Comparison of ENCODE assay signal across 18 cellular contexts in the genomic region with DNA sequence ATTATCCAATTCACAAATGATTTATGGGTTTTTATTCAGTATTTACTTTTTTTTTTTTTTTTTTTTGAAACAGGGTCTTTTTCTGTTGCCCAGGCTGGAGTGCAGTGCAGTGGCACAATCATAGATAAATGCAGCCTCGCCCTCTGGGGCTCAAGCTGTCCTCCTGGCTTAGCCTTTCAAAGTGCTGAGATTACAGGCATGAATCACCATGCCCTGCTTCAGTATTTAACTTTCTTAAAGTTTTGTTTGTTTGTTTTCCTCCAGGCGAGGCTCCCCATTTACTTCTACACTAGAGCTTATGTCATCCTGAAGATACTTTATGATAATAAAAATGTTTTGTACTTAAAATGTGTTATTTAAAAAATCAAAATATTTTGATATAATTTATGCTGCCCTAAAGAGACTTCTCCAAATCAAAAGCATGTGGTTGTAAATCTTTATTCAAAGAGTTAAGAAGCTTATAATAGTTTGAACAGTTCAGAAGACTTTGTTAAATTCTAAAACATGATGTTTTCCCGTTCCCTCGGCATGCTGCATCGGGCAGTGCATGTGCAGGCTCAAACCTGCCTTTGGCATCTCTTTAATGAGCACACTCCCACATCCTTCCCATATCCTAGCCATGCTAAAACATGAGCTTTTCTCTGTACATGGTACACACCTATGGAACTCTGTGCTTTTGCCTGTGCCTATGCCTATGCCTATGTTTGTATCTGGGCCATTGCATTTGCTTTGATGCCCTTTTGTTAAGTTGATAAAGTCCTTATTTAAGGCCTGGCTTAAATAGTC. TPM values are rescaled to one million over a fixed set of nuclear protein-coding genes. Genes with fewer than 3 reads are reported as not detected.
DNase-seq lines count a peak whose midpoint lies in the region; ATAC-seq and TF ChIP-seq lines count a peak whose summit lies in the region.
"Had no signal": no experiment of that assay in that cellular context is flagged by ENCODE, and none has a peak within 500 bp of the region (broad histone marks: within the 10 kb centered on the region; RNA-seq: fewer than 3 reads in every experiment).

No MANE protein-coding gene starts in this region.

- H3K27ac Mint-ChIP-seq in MCF 10A (ENCODE audit: low read depth, unreplicated experiment) (no peak overlapping the region), H9 (no peak overlapping the region)
- H3K27ac Mint-ChIP-seq: activated T-cell treated with anti-CD3 and anti-CD28 coated beads, Interleukin-2, amount 50 U/mL, for 72 hours had no signal

- in situ Hi-C loops in mammary epithelial cell (cut with MboI; ENCODE audit: low sequenced_read_pairs in 2 of 2) = no loop called here

- H3K27me3 Mint-ChIP-seq in MCF 10A (ENCODE audit: insufficient read depth, unreplicated experiment) = no peaks in the 10 kb centered on the region
- no peaks in the 10 kb centered on the region for H3K27me3 Mint-ChIP-seq in H9 (ENCODE audit: low read depth)

- dilution Hi-C loops in mammary epithelial cell (cut with HindIII; ENCODE audit: low sequenced_read_pairs) = loop anchor here (5.0 kb wide), 1 partner anchor 58 kb away; no protein-coding TSS in a partner anchor

- H3K79me2 ChIP-seq in mammary epithelial cell (ENCODE audit: insufficient read depth, low read length) (no peaks in the 10 kb centered on the region), H9 (ENCODE audit: insufficient read depth, low read length) (no peaks in the 10 kb centered on the region)

- H2BK12ac ChIP-seq in H9 (ENCODE audit: insufficient read length, low read depth, low read length) = no peak overlapping the region

- no peak overlapping the region for H3K4me3 Mint-ChIP-seq in MCF 10A (ENCODE audit: unreplicated experiment)
- H3K4me3 Mint-ChIP-seq in H9 = no peak overlapping the region
- H3K4me3 Mint-ChIP-seq: activated T-cell treated with anti-CD3 and anti-CD28 coated beads, Interleukin-2, amount 50 U/mL, for 72 hours had no signal

- H3K18ac ChIP-seq in H9 (ENCODE audit: insufficient read length, low read depth, low read length) = no peak overlapping the region

- H3K9ac ChIP-seq in mammary epithelial cell (ENCODE audit: insufficient read depth, low read length) = no peak overlapping the region
- no peak overlapping the region for H3K9ac ChIP-seq in H9 (ENCODE audit: extremely low read depth, insufficient read length, low read length)

- H3K4me1 Mint-ChIP-seq in MCF 10A (ENCODE audit: insufficient read depth, unreplicated experiment) (peaks cover 14% of the 10 kb centered on the region), H9 (peaks cover 6 to 8% of the 10 kb centered on the region in 2 experiments)

- H3K9me3 Mint-ChIP-seq in MCF 10A (ENCODE audit: unreplicated experiment) (no peaks in the 10 kb centered on the region), H9 (no peaks in the 10 kb centered on the region)
- H3K9me3 Mint-ChIP-seq: activated T-cell treated with anti-CD3 and anti-CD28 coated beads, Interleukin-2, amount 50 U/mL, for 72 hours had no signal

- H2BK120ac ChIP-seq in H9 (ENCODE audit: low read depth, low read length, poor library complexity, severe bottlenecking) = no peak overlapping the region

- H3K4me3 ChIP-seq in breast epithelium (no peak overlapping the region), mammary epithelial cell (replicated peaks in 1 of 3; ENCODE audit: insufficient read depth in 1 of 3, low read depth in 2 of 3, low read length in 3 of 3) (peak overlapping the region in 2 of 3 experiments; percentile 15 to 29), urinary bladder (ENCODE audit: low read depth, low read length) (no peak overlapping the region)
- H3K4me3 ChIP-seq: lower lobe of right lung, Peyer's patch, thoracic aorta had no signal

- H3K23ac ChIP-seq in H9 (ENCODE audit: insufficient read length, low read depth, low read length) = no peak overlapping the region

- no peak overlapping the region for H3K14ac ChIP-seq in H9 (ENCODE audit: insufficient read depth, low read length)

- ATAC-seq in left colon (peak; percentile 49), sciatic nerve (no peak), HG03025 (IDR thresholded peaks at IDR 0.05; ENCODE audit: low FRiP score, unreplicated experiment) (no peak)
- ATAC-seq: activated T-cell treated with anti-CD3 and anti-CD28 coated beads, Interleukin-2, amount 50 U/mL, for 72 hours had no signal

- no peak overlapping the region for H3T11ph ChIP-seq in H9 (ENCODE audit: low read length)

- H3K36me3 ChIP-seq in breast epithelium (no peaks in the 10 kb centered on the region), mammary epithelial cell (ENCODE audit: insufficient read depth, low read length) (no peaks in the 10 kb centered on the region), urinary bladder (ENCODE audit: insufficient read depth) (peaks cover 2% of the 10 kb centered on the region)
- H3K36me3 ChIP-seq: thoracic aorta had no signal

- no peak overlapping the region for H3K4ac ChIP-seq in H9 (ENCODE audit: low read depth, low read length)

- H3K9me3 ChIP-seq in breast epithelium (no peaks in the 10 kb centered on the region), mammary epithelial cell (replicated peaks; ENCODE audit: insufficient read depth, low read length) (no peaks in the 10 kb centered on the region), H9 (ENCODE audit: control insufficient read depth, low read depth, low read length) (no peaks in the 10 kb centered on the region)
- H3K9me3 ChIP-seq: lower lobe of right lung, Peyer's patch, thoracic aorta had no signal

- no peak overlapping the region for H2BK15ac ChIP-seq in H9 (ENCODE audit: low read depth, low read length)

- H2BK5ac ChIP-seq in H9 (ENCODE audit: insufficient read length, low read length) = no peak overlapping the region

- H4K91ac ChIP-seq in H9 (ENCODE audit: insufficient read length, low read depth, low read length) = no peak overlapping the region

- DNase-seq in MCF 10A (ENCODE audit: unreplicated experiment) = peak; percentile 53
- no peak for DNase-seq in breast epithelium (ENCODE audit: low spot score in 2 of 2)
- peak; percentile 67 for DNase-seq in mammary epithelial cell
- DNase-seq in left colon = peak in 1 of 2 donors; percentile 57
- no peak for DNase-seq in H9
- no peak for DNase-seq in sciatic nerve (ENCODE audit: low spot score)
- DNase-seq: activated T-cell treated with anti-CD3 and anti-CD28 coated beads, Interleukin-2, amount 50 U/mL, for 72 hours; amygdala; effector CD4-positive, alpha-beta T cell; hippocampal formation; lower lobe of right lung; stimulated activated CD4-positive, alpha-beta T cell treated with anti-CD3 and anti-CD28 coated beads, Interleukin-15, amount 100 ng/mL, for 24 hours; T-helper 2 cell had no signal

- peak overlapping the region; percentile 73 for H3K4me2 ChIP-seq in mammary epithelial cell (ENCODE audit: insufficient read depth, low read depth, low read length)
- H3K4me2 ChIP-seq in H9 (ENCODE audit: insufficient read depth, insufficient read length, low read length) = no peak overlapping the region

- H3K56ac ChIP-seq in H9 (ENCODE audit: insufficient read length, low read depth, low read length) = no peak overlapping the region

- H3K36me3 Mint-ChIP-seq in MCF 10A (ENCODE audit: insufficient read depth, unreplicated experiment) (no peaks in the 10 kb centered on the region), H9 (ENCODE audit: insufficient read depth in 1 of 3, low read depth in 3 of 3) (no peaks in the 10 kb centered on the region)

- no peak overlapping the region for H2BK20ac ChIP-seq in H9 (ENCODE audit: low read depth, low read length, poor library complexity, severe bottlenecking)

- H4K5ac ChIP-seq in H9 (ENCODE audit: insufficient read length, low read depth, low read length) = no peak overlapping the region

- H3K27ac ChIP-seq in breast epithelium (no peak overlapping the region), mammary epithelial cell (ENCODE audit: insufficient read depth, low read depth, low read length) (peak overlapping the region; percentile 65), urinary bladder (ENCODE audit: low read depth) (peak overlapping the region; percentile 62), H9 (ENCODE audit: insufficient read length, low read depth, low read length) (no peak overlapping the region)
- H3K27ac ChIP-seq: lower lobe of right lung, thoracic aorta had no signal

- WGBS in mammary epithelial cell (ENCODE audit: low coverage, missing lambda C conversion rate) = 3% methylated on average over 5 of the region's 5 CpGs
- 74% methylated on average over 5 of the region's 5 CpGs for WGBS in urinary bladder
- WGBS in H9 (ENCODE audit: extremely low coverage, insufficient read length, low lambda C conversion rate) = no CpG with 5 or more reads among the region's 5 CpGs

- H4K8ac ChIP-seq in H9 (replicated peaks; ENCODE audit: insufficient read length, low read depth, low read length) = no peak overlapping the region

- no peak for TF ChIP-seq POLR2A in breast epithelium (IDR thresholded peaks at IDR 0.05)

- no peaks in the 10 kb centered on the region for H3K27me3 ChIP-seq in breast epithelium
- no peaks in the 10 kb centered on the region for H3K27me3 ChIP-seq in mammary epithelial cell (ENCODE audit: insufficient read depth, low read length)
- H3K27me3 ChIP-seq in H9 (ENCODE audit: insufficient read depth, low read length) = no peaks in the 10 kb centered on the region
- H3K27me3 ChIP-seq: Peyer's patch had no signal

- POLR2A ChIA-PET in MCF 10A (lab: Yijun Ruan, JAX) = interaction anchor here (1.0 to 9.2 kb wide), 4 partner anchors 10 to 329 kb away, joined by 3 to 202 read pairs (median 12); partner anchors contain the start of genes SERINC1 and SMPDL3A

- no peaks in the 10 kb centered on the region for H4K20me1 ChIP-seq in mammary epithelial cell (ENCODE audit: insufficient read depth, low read length)
- no peaks in the 10 kb centered on the region for H4K20me1 ChIP-seq in H9 (ENCODE audit: control insufficient read depth, insufficient read depth, insufficient read length)

- H3K79me1 ChIP-seq in H9 (ENCODE audit: insufficient read depth, low read depth, low read length, poor library complexity, severe bottlenecking) = no peaks in the 10 kb centered on the region

- H2AFZ ChIP-seq in mammary epithelial cell (ENCODE audit: low read depth, low read length) = peak overlapping the region; percentile 56
- no peak overlapping the region for H2AFZ ChIP-seq in H9 (ENCODE audit: low read length)

- intact Hi-C loops in MCF 10A (cut with micrococcal nuclease) (loop anchor here (1.0 to 2.0 kb wide), 2 partner anchors 11 to 65 kb away; partner anchors contain the start of gene SMPDL3A), breast epithelium (cut with DNase I; ENCODE audit: low total_unique reads) (no loop called here), mammary epithelial cell (cut with micrococcal nuclease) (loop anchor here (2.0 kb wide), 1 partner anchor 65 kb away; no protein-coding TSS in a partner anchor), left colon (cut with DNase I, micrococcal nuclease) (no loop called here), sciatic nerve (cut with DNase I) (no loop called here)

- no peak overlapping the region for H2AK5ac ChIP-seq in H9 (ENCODE audit: insufficient read length, low read length)

- BruUV-seq in MCF 10A (replicated peaks; lab: Mats Ljungman, UMichigan) = no TSS peak
- no TSS peak for BruUV-seq in mammary epithelial cell (replicated peaks; lab: Mats Ljungman, UMichigan)

- no peaks in the 10 kb centered on the region for H3K23me2 ChIP-seq in H9 (ENCODE audit: insufficient read length, low read depth, low read length, poor library complexity, severe bottlenecking)

- CTCF ChIA-PET in MCF 10A (lab: Yijun Ruan, JAX) (interaction anchor here (1.3 to 6.6 kb wide), 8 partner anchors 9 to 72 kb away, joined by 7 to 54 read pairs (median 18); partner anchors contain the start of gene SMPDL3A), mammary epithelial cell (lab: Charles Lee; ENCODE audit: low non-redundant PET) (interaction anchor here (0.7 kb wide), 2 partner anchors 39 to 188 kb away, joined by 3 to 4 read pairs; no protein-coding TSS in a partner anchor)

- no peaks in the 10 kb centered on the region for H3K4me1 ChIP-seq in breast epithelium
- H3K4me1 ChIP-seq in mammary epithelial cell (ENCODE audit: insufficient read depth, low read length) = peaks cover 36% of the 10 kb centered on the region
- H3K4me1 ChIP-seq in urinary bladder (ENCODE audit: insufficient read depth) = no peaks in the 10 kb centered on the region
- H3K4me1 ChIP-seq in H9 (ENCODE audit: insufficient read depth, low read length) = no peaks in the 10 kb centered on the region
- H3K4me1 ChIP-seq: lower lobe of right lung had no signal

- TF ChIP-seq CTCF in MCF 10A (IDR thresholded peaks at IDR 0.05; ENCODE audit: unreplicated experiment) (no peak), breast epithelium (IDR thresholded peaks at IDR 0.05) (no peak), mammary epithelial cell (conservative IDR thresholded peaks at IDR 0.05 in 1 of 2, IDR thresholded peaks at IDR 0.05 in 1 of 2; ENCODE audit: extremely low read depth in 1 of 2, insufficient read depth in 1 of 2, low read depth in 1 of 2, low read length in 2 of 2) (no peak), H9 (conservative IDR thresholded peaks at IDR 0.05) (no peak)

RNA-seq across cellular contexts. Expression of gene SMPDL3A, which starts 11.1 kb away (rescaled TPM):
- total RNA-seq in MCF 10A (2022) = 3.5 and 4.7 TPM in 2 replicates
- 10 to 100 TPM in 2 of 3 donors, 1 to 10 TPM in 1; 9.1 to 26.5 (median 17.0) TPM for total RNA-seq in breast epithelium
- total RNA-seq in mammary epithelial cell = 1 to 10 TPM; 4.5 to 7.3 TPM
- 4.8 TPM for polyA plus RNA-seq in mammary epithelial cell
- 0.78 TPM for polyA minus RNA-seq in mammary epithelial cell
- 100 to 1,000 TPM; 129 to 186 TPM for total RNA-seq in left colon
- 25.9 TPM for total RNA-seq in urinary bladder
- 13.7 TPM for polyA plus RNA-seq in urinary bladder
- total RNA-seq in H9 (2021) = 0.59 and 0.68 TPM in 2 replicates
- 9.3 TPM for total RNA-seq in sciatic nerve

RNA-seq across cellular contexts. Expression of gene FABP7, which starts 20.6 kb away (rescaled TPM):
- not detected in 2 replicates for total RNA-seq in MCF 10A (2022)
- 1 to 10 TPM in 2 of 3 donors, not detected in 1; 2.6 to 3.6 TPM for total RNA-seq in breast epithelium
- not detected for total RNA-seq in mammary epithelial cell
- not detected for polyA plus RNA-seq in mammary epithelial cell
- not detected for polyA minus RNA-seq in mammary epithelial cell
- not detected for total RNA-seq in left colon
- 0.63 TPM for total RNA-seq in urinary bladder
- polyA plus RNA-seq in urinary bladder = not detected
- 3.3 and 3.9 TPM in 2 replicates for total RNA-seq in H9 (2021)
- total RNA-seq in sciatic nerve = not detected
- total RNA-seq: activated T-cell treated with anti-CD3 and anti-CD28 coated beads, Interleukin-2, amount 50 U/mL, for 72 hours; lower lobe of right lung; NCI-H460; Peyer's patch; thoracic aorta had no signal

Comparison
In these comparisons a context has a peak if more than half of its experiments do, and no peak if none do; other contexts are left out.
1. DNase-seq: peak in MCF 10A (single experiment) and mammary epithelial cell (single experiment); none in breast epithelium (0 of 2), H9 (single experiment) and sciatic nerve (single experiment).
2. H3K27ac ChIP-seq: peak in mammary epithelial cell (single experiment) and urinary bladder (single experiment); none in breast epithelium (0 of 2) and H9 (single experiment).
3. H3K4me3 ChIP-seq: peak in mammary epithelial cell (2 of 3); none in breast epithelium (0 of 3) and urinary bladder (single experiment).
4. intact Hi-C loops: an anchor here in MCF 10A (1.0 to 2.0 kb wide) and mammary epithelial cell (2.0 kb wide); none called in breast epithelium, left colon and sciatic nerve.